ENCODE assay signal across 16 cellular contexts in genomic region chr16:282944-283744, GRCh38. TPM values are rescaled to one million over a fixed set of nuclear protein-coding genes. Genes with fewer than 3 reads are reported as not detected.
DNase-seq lines count a peak whose midpoint lies in the region; ATAC-seq and TF ChIP-seq lines count a peak whose summit lies in the region.
"Had no signal": no experiment of that assay in that cellular context is flagged by ENCODE, and none has a peak within 500 bp of the region (broad histone marks: within the 10 kb centered on the region; RNA-seq: fewer than 3 reads in every experiment).

A gene with protein sequence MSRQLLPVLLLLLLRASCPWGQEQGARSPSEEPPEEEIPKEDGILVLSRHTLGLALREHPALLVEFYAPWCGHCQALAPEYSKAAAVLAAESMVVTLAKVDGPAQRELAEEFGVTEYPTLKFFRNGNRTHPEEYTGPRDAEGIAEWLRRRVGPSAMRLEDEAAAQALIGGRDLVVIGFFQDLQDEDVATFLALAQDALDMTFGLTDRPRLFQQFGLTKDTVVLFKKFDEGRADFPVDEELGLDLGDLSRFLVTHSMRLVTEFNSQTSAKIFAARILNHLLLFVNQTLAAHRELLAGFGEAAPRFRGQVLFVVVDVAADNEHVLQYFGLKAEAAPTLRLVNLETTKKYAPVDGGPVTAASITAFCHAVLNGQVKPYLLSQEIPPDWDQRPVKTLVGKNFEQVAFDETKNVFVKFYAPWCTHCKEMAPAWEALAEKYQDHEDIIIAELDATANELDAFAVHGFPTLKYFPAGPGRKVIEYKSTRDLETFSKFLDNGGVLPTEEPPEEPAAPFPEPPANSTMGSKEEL (plus strand): TSS chr16:283164. CDS start chr16:283170, 6 bp downstream.

- intact Hi-C loops in aorta (cut with DNase I), result loop anchor here in 1 of 2 donors (2.0 kb wide), 1 partner anchor 40 kb away; no protein-coding TSS in a partner anchor
- intact Hi-C loops in natural killer cell (cut with micrococcal nuclease), result no loop called here
- intact Hi-C loops in thyroid gland (cut with DNase I), result no loop called here

- no peak within 1 kb of the TSS for H2AFZ ChIP-seq in osteoblast (ENCODE audit: low read length)

- no peak within 1 kb of the TSS for H3K4me3 Mint-ChIP-seq in natural killer cell
- H3K4me3 Mint-ChIP-seq: CD8-positive, alpha-beta T cell had no signal

- no peaks in the 10 kb centered on the region for H3K9me3 Mint-ChIP-seq in natural killer cell
- H3K9me3 Mint-ChIP-seq: CD8-positive, alpha-beta T cell had no signal

- DNase-seq in BE2C (peak; percentile 88), HUDEP-2 (lab: John Stamatoyannopoulos, UW; ENCODE audit: unreplicated experiment in 76 of 76) (peak in 63 of 76 experiments; percentile 11 to 83 (median 55)), globus pallidus (ENCODE audit: low spot score) (peak; percentile 26), osteoblast (ENCODE audit: insufficient read length, low spot score, missing footprints) (peak; percentile 94), aorta (no peak), natural killer cell (no peak), thyroid gland (no peak)
- DNase-seq: AML-193; CD8-positive, alpha-beta T cell; MG63; NCI-H187 treated with DMSO at 0.1 percent for 48 hours; NCI-H446 treated with DMSO at 0.1 percent for 48 hours; NCI-H82; SHP77 had no signal

- no peaks in the 10 kb centered on the region for H3K9me3 ChIP-seq in BE2C
- no peaks in the 10 kb centered on the region for H3K9me3 ChIP-seq in osteoblast (ENCODE audit: low read depth, low read length)
- H3K9me3 ChIP-seq in aorta (ENCODE audit: control insufficient read depth, low read length), result no peaks in the 10 kb centered on the region
- H3K9me3 ChIP-seq in thyroid gland, result no peaks in the 10 kb centered on the region
- H3K9me3 ChIP-seq: MG63 had no signal

- 62 to 67% methylated on average over 28 of the region's 28 CpGs for WGBS in aorta, 2 donors
- WGBS in thyroid gland, 2 donors, result 75 to 85% methylated on average over 10 of the region's 28 CpGs

- no peak within 1 kb of the TSS for H3K27ac ChIP-seq in osteoblast (ENCODE audit: low read depth, low read length)
- no peak within 1 kb of the TSS for H3K27ac ChIP-seq in aorta (ENCODE audit: low read depth in 1 of 2, low read length in 2 of 2)
- H3K27ac ChIP-seq in thyroid gland, result no peak within 1 kb of the TSS
- H3K27ac ChIP-seq: KMS-11 had no signal

- TF ChIP-seq POLR2A in thyroid gland (IDR thresholded peaks at IDR 0.05), result no peak

- H3K4me1 Mint-ChIP-seq in natural killer cell, result peaks cover 6 to 10% of the 10 kb centered on the region in 2 donors

- H4K20me1 ChIP-seq in osteoblast (ENCODE audit: insufficient read depth, low read length), result no peaks in the 10 kb centered on the region

- H3K36me3 Mint-ChIP-seq in natural killer cell, result no peaks in the 10 kb centered on the region

- H3K27me3 ChIP-seq in BE2C (peaks cover 4% of the 10 kb centered on the region; the same call in 1 of the 2 replicates), osteoblast (ENCODE audit: insufficient read depth, low read length) (peaks cover 17% of the 10 kb centered on the region), aorta (ENCODE audit: control insufficient read depth in 1 of 2, insufficient read depth in 2 of 2, low read length in 1 of 2) (no peaks in the 10 kb centered on the region), thyroid gland (peaks cover 7% of the 10 kb centered on the region)

- no peak within 1 kb of the TSS for H3K27ac Mint-ChIP-seq in natural killer cell
- H3K27ac Mint-ChIP-seq: CD8-positive, alpha-beta T cell had no signal

- ATAC-seq in aorta (ENCODE audit: low FRiP score), result no peak
- no peak for ATAC-seq in natural killer cell
- ATAC-seq: CD8-positive, alpha-beta T cell had no signal

- H3K4me1 ChIP-seq in BE2C (no peaks in the 10 kb centered on the region), osteoblast (ENCODE audit: insufficient read depth, low read length) (no peaks in the 10 kb centered on the region), aorta (ENCODE audit: control insufficient read depth in 1 of 2, insufficient read depth in 2 of 2, low read length in 2 of 2) (no peaks in the 10 kb centered on the region), thyroid gland (peaks cover 6% of the 10 kb centered on the region in 2 donors)

- H3K4me3 ChIP-seq in BE2C (ENCODE audit: low read depth, low read length), result peak within 1 kb of the TSS; percentile 54
- H3K4me3 ChIP-seq in osteoblast (ENCODE audit: insufficient read depth, low read length), result no peak within 1 kb of the TSS
- no peak within 1 kb of the TSS for H3K4me3 ChIP-seq in aorta (ENCODE audit: low read length in 2 of 2)
- no peak within 1 kb of the TSS for H3K4me3 ChIP-seq in thyroid gland (replicated peaks in 1 of 3)
- H3K4me3 ChIP-seq: MG63 had no signal

- peaks cover 0 to 7% of the 10 kb centered on the region in 2 donors for H3K27me3 Mint-ChIP-seq in natural killer cell (ENCODE audit: low read depth in 2 of 2)

- H3K36me3 ChIP-seq in BE2C (peaks cover 23% of the 10 kb centered on the region), osteoblast (ENCODE audit: insufficient read depth, low read length) (no peaks in the 10 kb centered on the region), aorta (ENCODE audit: control insufficient read depth in 1 of 2, insufficient read depth in 2 of 2, low read length in 1 of 2) (peaks cover 0 to under 1% of the 10 kb centered on the region in 2 donors), thyroid gland (peaks cover 0 to 10% of the 10 kb centered on the region in 2 donors)

- no peak for TF ChIP-seq CTCF in BE2C (IDR thresholded peaks at IDR 0.05; ENCODE audit: low read depth, low read length)
- TF ChIP-seq CTCF in osteoblast (IDR thresholded peaks at IDR 0.05; ENCODE audit: extremely low read depth, low read depth, low read length), result no peak
- TF ChIP-seq CTCF in natural killer cell (IDR thresholded peaks at IDR 0.05), result no peak
- no peak for TF ChIP-seq CTCF in thyroid gland (IDR thresholded peaks at IDR 0.05)

- no peak within 1 kb of the TSS for H3K4me2 ChIP-seq in osteoblast (ENCODE audit: insufficient read depth, low read length)
- H3K4me2 ChIP-seq: KMS-11 had no signal

- H3K79me2 ChIP-seq in osteoblast (ENCODE audit: insufficient read depth, low read length), result no peaks in the 10 kb centered on the region

RNA-seq across cellular contexts. Expression of the gene that starts here (rescaled TPM):
- polyA plus RNA-seq in BE2C (2012; ENCODE audit: insufficient read depth, insufficient read length, low read depth), result 30.9 TPM
- total RNA-seq in osteoblast (not detected in 2 replicates), aorta (1 to 10 TPM in 1 of 2 donors, not detected in 1; 1.6 TPM), natural killer cell (not detected), thyroid gland (under 1 TPM in 1 of 4 donors, not detected in 3; 0.81 TPM)
- 1 to 10 TPM; 5.3 to 6.3 TPM for polyA plus RNA-seq in aorta
- total RNA-seq: CD8-positive, alpha-beta T cell; H4 had no signal

Comparison
In these comparisons a context has a peak if more than half of its experiments do, and no peak if none do; other contexts are left out.
1. Peak in DNase-seq in osteoblast; RNA of the gene not detected or under 1 TPM.
2. DNase-seq: peak in BE2C (single experiment), HUDEP-2 (63 of 76) and globus pallidus (single experiment); none in aorta (0 of 2), natural killer cell (single experiment) and thyroid gland (0 of 2).